In the genomic region with DNA sequence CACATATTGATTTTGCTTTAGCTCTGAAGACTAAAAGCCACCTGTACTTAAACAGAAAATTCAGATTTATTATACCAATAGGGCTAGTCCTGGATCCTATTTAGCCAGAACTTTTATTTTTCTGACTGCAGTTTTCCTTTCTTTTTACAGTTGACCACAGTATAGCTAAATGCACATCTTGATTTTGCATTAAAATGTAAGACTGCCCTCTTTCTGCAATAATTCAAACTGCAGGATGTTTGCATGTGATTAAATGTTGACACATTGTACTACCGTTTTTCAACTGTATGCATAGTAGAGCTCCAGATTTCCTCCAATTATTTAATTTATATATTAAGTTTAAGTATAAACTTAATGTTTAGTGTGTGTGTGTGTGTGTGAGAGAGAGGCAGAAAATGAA, we compare ENCODE assay signal across 1 cellular context.
TF ChIP-seq lines count a peak whose summit lies in the region.

No MANE protein-coding gene starts in this region.

TF ChIP-seq in SK-N-SH treated with all-trans-retinoic acid at 6 μM for 48 hours, 23 proteins besides CTCF, POLR2A, EP300 and RAD21 (continued from another document):
- TF ChIP-seq, protein P1, sequence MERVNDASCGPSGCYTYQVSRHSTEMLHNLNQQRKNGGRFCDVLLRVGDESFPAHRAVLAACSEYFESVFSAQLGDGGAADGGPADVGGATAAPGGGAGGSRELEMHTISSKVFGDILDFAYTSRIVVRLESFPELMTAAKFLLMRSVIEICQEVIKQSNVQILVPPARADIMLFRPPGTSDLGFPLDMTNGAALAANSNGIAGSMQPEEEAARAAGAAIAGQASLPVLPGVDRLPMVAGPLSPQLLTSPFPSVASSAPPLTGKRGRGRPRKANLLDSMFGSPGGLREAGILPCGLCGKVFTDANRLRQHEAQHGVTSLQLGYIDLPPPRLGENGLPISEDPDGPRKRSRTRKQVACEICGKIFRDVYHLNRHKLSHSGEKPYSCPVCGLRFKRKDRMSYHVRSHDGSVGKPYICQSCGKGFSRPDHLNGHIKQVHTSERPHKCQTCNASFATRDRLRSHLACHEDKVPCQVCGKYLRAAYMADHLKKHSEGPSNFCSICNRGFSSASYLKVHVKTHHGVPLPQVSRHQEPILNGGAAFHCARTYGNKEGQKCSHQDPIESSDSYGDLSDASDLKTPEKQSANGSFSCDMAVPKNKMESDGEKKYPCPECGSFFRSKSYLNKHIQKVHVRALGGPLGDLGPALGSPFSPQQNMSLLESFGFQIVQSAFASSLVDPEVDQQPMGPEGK (CRISPR knock-in tag; IDR thresholded peaks at IDR 0.05; ENCODE audit: borderline replicate concordance), result no peak
- no peak for TF ChIP-seq GLIS3 (CRISPR knock-in tag; IDR thresholded peaks at IDR 0.05)
TF ChIP-seq in SK-N-SH treated with all-trans-retinoic acid at 6 μM for 48 hours: peak in this region for 0.
